In genomic region chr3:122578110-122578740, GRCh38 we compare ENCODE assay signal across 1 cellular context.
TF ChIP-seq lines count a peak whose summit lies in the region.

No MANE protein-coding gene starts in this region.

TF ChIP-seq in HepG2, 621 proteins besides CTCF, POLR2A, EP300 and RAD21 (continued from another document):
- TF ChIP-seq, protein P1, sequence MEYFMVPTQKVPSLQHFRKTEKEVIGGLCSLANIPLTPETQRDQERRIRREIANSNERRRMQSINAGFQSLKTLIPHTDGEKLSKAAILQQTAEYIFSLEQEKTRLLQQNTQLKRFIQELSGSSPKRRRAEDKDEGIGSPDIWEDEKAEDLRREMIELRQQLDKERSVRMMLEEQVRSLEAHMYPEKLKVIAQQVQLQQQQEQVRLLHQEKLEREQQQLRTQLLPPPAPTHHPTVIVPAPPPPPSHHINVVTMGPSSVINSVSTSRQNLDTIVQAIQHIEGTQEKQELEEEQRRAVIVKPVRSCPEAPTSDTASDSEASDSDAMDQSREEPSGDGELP (IDR thresholded peaks at IDR 0.05; ENCODE audit: borderline replicate concordance, low read depth): no peak
- TF ChIP-seq ZNF484 (CRISPR knock-in tag; IDR thresholded peaks at IDR 0.05; ENCODE audit: borderline replicate concordance, low read depth) (no peak), NFE2L1 (CRISPR knock-in tag; IDR thresholded peaks at IDR 0.05; ENCODE audit: borderline replicate concordance) (no peak), THYN1 (CRISPR knock-in tag; IDR thresholded peaks at IDR 0.05; ENCODE audit: borderline replicate concordance, low read depth) (no peak), PTBP1 (IDR thresholded peaks at IDR 0.05; ENCODE audit: low read depth, low read length, poor library complexity, severe bottlenecking) (no peak), HNRNPLL (IDR thresholded peaks at IDR 0.05; ENCODE audit: low read depth, low read length, poor library complexity, severe bottlenecking) (no peak), ZC3H4 (CRISPR knock-in tag; IDR thresholded peaks at IDR 0.05; ENCODE audit: borderline replicate concordance) (no peak), EZH2 (conservative IDR thresholded peaks at IDR 0.05; ENCODE audit: low read depth, low read length) (no peak), NCOR1 (IDR thresholded peaks at IDR 0.05; ENCODE audit: borderline replicate concordance, low read length) (no peak), MTF2 (CRISPR knock-in tag; IDR thresholded peaks at IDR 0.05; ENCODE audit: borderline replicate concordance) (no peak), NFKBIZ (CRISPR knock-in tag; IDR thresholded peaks at IDR 0.05) (no peak)
- TF ChIP-seq, protein P2, sequence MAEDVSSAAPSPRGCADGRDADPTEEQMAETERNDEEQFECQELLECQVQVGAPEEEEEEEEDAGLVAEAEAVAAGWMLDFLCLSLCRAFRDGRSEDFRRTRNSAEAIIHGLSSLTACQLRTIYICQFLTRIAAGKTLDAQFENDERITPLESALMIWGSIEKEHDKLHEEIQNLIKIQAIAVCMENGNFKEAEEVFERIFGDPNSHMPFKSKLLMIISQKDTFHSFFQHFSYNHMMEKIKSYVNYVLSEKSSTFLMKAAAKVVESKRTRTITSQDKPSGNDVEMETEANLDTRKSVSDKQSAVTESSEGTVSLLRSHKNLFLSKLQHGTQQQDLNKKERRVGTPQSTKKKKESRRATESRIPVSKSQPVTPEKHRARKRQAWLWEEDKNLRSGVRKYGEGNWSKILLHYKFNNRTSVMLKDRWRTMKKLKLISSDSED (CRISPR knock-in tag; IDR thresholded peaks at IDR 0.05): no peak
